ENCODE assay signal across 12 cellular contexts in genomic region chr5:96440185-96440538, GRCh38. TPM values are rescaled to one million over a fixed set of nuclear protein-coding genes. Genes with fewer than 3 reads are reported as not detected.
A peak's percentile ranks its signal among the peaks of the same experiment; 100 is the strongest.
DNase-seq lines count a peak whose midpoint lies in the region; ATAC-seq, FAIRE-seq and TF ChIP-seq lines count a peak whose summit lies in the region.
"Had no signal": no experiment of that assay in that cellular context is flagged by ENCODE, and none has a peak within 500 bp of the region (broad histone marks: within the 10 kb centered on the region; RNA-seq: fewer than 3 reads in every experiment).

No MANE protein-coding gene starts in this region.

- H3K79me2 ChIP-seq in HepG2 (ENCODE audit: insufficient read depth, low read length), result no peaks in the 10 kb centered on the region

- no TSS peak for BruUV-seq in HepG2 (replicated peaks; lab: Mats Ljungman, UMichigan)

- FAIRE-seq in HepG2 (lab: Jason Lieb, UNC), result no peak

- H4K20me1 ChIP-seq in HepG2 (ENCODE audit: insufficient read depth, low read length), result no peaks in the 10 kb centered on the region

- H3K4me2 ChIP-seq in HepG2 (ENCODE audit: low read depth, low read length), result no peak overlapping the region

- intact Hi-C loops in HepG2 (cut with micrococcal nuclease; ENCODE audit: unreplicated experiment), result no loop called here

- peak overlapping the region; percentile 73 for H3K4me3 Mint-ChIP-seq in stimulated activated memory B cell treated with anti-CD40 and anti-IgM and Interleukin-4, amounts not matched to agents 10 μg/mL and 1 μg/mL and 100 μg/mL, for 72 hours

- no peak for TF ChIP-seq EP300 in HepG2 (IDR thresholded peaks at IDR 0.05; ENCODE audit: low read depth in 2 of 2, low read length in 2 of 2)
- TF ChIP-seq EP300 in HepG2 (CRISPR knock-in tag; IDR thresholded peaks at IDR 0.05; ENCODE audit: borderline replicate concordance), result no peak

- H3K9me3 Mint-ChIP-seq in stimulated activated memory B cell treated with anti-CD40 and anti-IgM and Interleukin-4, amounts not matched to agents 10 μg/mL and 1 μg/mL and 100 μg/mL, for 72 hours, result no peaks in the 10 kb centered on the region

- no peak for TF ChIP-seq POLR2A in HepG2 (IDR thresholded peaks at IDR 0.05; ENCODE audit: insufficient read depth in 1 of 2, low read depth in 2 of 2, low read length in 2 of 2)

- no peak for DNase-seq in HepG2 (ENCODE audit: low spot score)
- DNase-seq in HEK293T (ENCODE audit: extremely low spot score), result no peak
- no peak for DNase-seq in NCI-H2227 treated with DMSO at 0.1 percent for 48 hours (lab: John Stamatoyannopoulos, UW)
- DNase-seq: activated CD8-positive, alpha-beta memory T cell treated with anti-CD3 and anti-CD28 coated beads for 24 hours; adrenal gland; gastrocnemius medialis; NCI-H1694 treated with DMSO at 0.1 percent for 48 hours; spleen had no signal

- peak overlapping the region; percentile 85 for H3K27ac Mint-ChIP-seq in stimulated activated memory B cell treated with anti-CD40 and anti-IgM and Interleukin-4, amounts not matched to agents 10 μg/mL and 1 μg/mL and 100 μg/mL, for 72 hours

- in situ Hi-C loops in HepG2 (cut with HindIII; ENCODE audit: extremely low pct_ligation_motif_present, low pct_unique_long_range_greater_than_20kb), result no loop called here

- no peaks in the 10 kb centered on the region for H3K36me3 ChIP-seq in HepG2 (replicated peaks in 1 of 2; ENCODE audit: control insufficient read depth in 1 of 2, insufficient read depth in 2 of 2, low read length in 2 of 2)
- H3K36me3 ChIP-seq: adrenal gland, gastrocnemius medialis, spleen had no signal

- peaks cover 5% of the 10 kb centered on the region for H3K27me3 Mint-ChIP-seq in stimulated activated memory B cell treated with anti-CD40 and anti-IgM and Interleukin-4, amounts not matched to agents 10 μg/mL and 1 μg/mL and 100 μg/mL, for 72 hours

- H2AFZ ChIP-seq in HepG2 (ENCODE audit: low read length), result no peak overlapping the region

- H3K4me1 Mint-ChIP-seq in stimulated activated memory B cell treated with anti-CD40 and anti-IgM and Interleukin-4, amounts not matched to agents 10 μg/mL and 1 μg/mL and 100 μg/mL, for 72 hours, result peaks cover 12% of the 10 kb centered on the region

- H3K36me3 Mint-ChIP-seq in stimulated activated memory B cell treated with anti-CD40 and anti-IgM and Interleukin-4, amounts not matched to agents 10 μg/mL and 1 μg/mL and 100 μg/mL, for 72 hours, result no peaks in the 10 kb centered on the region

- H3K27me3 ChIP-seq in HepG2 (ENCODE audit: control insufficient read depth in 1 of 2, insufficient read depth in 2 of 2, low read length in 2 of 2), result no peaks in the 10 kb centered on the region

- no peak for TF ChIP-seq RAD21 in HepG2 (CRISPR knock-in tag; IDR thresholded peaks at IDR 0.05)

- CTCF ChIA-PET in HepG2 (lab: Yijun Ruan, JAX; ENCODE audit: low intra/inter-chr PET ratio, low total read pairs) (no interaction called here), HEK293T (lab: Yijun Ruan, JAX) (interaction anchor here (1.3 kb wide), 1 partner anchor 8 kb away, joined by 7 read pairs; no protein-coding TSS in a partner anchor)

- no peak overlapping the region for H3K27ac ChIP-seq in HepG2 (ENCODE audit: extremely low read length, insufficient read depth, low read length)
- H3K27ac ChIP-seq: adrenal gland, gastrocnemius medialis had no signal

- ATAC-seq in GM19025 (IDR thresholded peaks at IDR 0.05; ENCODE audit: low read depth, unreplicated experiment), result peak; percentile 18
- peak; percentile 23 for ATAC-seq in GM21786 (IDR thresholded peaks at IDR 0.05; ENCODE audit: unreplicated experiment)
- ATAC-seq in HG03175 (IDR thresholded peaks at IDR 0.05; ENCODE audit: unreplicated experiment), result peak; percentile 31
- peak; percentile 13 for ATAC-seq in stimulated activated memory B cell treated with anti-CD40 and anti-IgM and Interleukin-4, amounts not matched to agents 10 μg/mL and 1 μg/mL and 100 μg/mL, for 72 hours
- ATAC-seq in HepG2, result no peak
- ATAC-seq: gastrocnemius medialis had no signal

- H3K4me1 ChIP-seq in HepG2 (ENCODE audit: insufficient read depth, low read length), result no peaks in the 10 kb centered on the region
- H3K4me1 ChIP-seq: adrenal gland, gastrocnemius medialis had no signal

- no peak overlapping the region for H3K9ac ChIP-seq in HepG2 (ENCODE audit: insufficient read depth, low read depth, low read length)

- no peaks in the 10 kb centered on the region for H3K9me3 ChIP-seq in HepG2 (ENCODE audit: low read length)
- H3K9me3 ChIP-seq: adrenal gland, gastrocnemius medialis, spleen had no signal

- WGBS in HepG2 (ENCODE audit: low lambda C conversion rate), result 12% methylated on average over 2 of the region's 2 CpGs

- H3K4me3 ChIP-seq in HepG2 (replicated peaks in 1 of 3; ENCODE audit: insufficient read depth in 1 of 3, low read depth in 2 of 3, low read length in 3 of 3), result no peak overlapping the region
- H3K4me3 ChIP-seq: adrenal gland, gastrocnemius medialis had no signal

- POLR2A ChIA-PET in HepG2 (lab: Yijun Ruan, JAX), result no interaction called here
- POLR2A ChIA-PET in HEK293T (lab: Yijun Ruan, JAX), result no interaction called here

- TF ChIP-seq CTCF in HepG2 (CRISPR knock-in tag; IDR thresholded peaks at IDR 0.05), result no peak

TF ChIP-seq in HepG2, 621 proteins besides CTCF, POLR2A, EP300 and RAD21 (continues in another document):
- TF ChIP-seq SMC3 (IDR thresholded peaks at IDR 0.05; ENCODE audit: low read length) (no peak), NR2F6 (IDR thresholded peaks at IDR 0.05) (no peak), NR2F6 (CRISPR knock-in tag; IDR thresholded peaks at IDR 0.05) (no peak), ZNF274 (CRISPR knock-in tag; IDR thresholded peaks at IDR 0.05) (no peak), SIN3A (IDR thresholded peaks at IDR 0.05; ENCODE audit: borderline replicate concordance, low read depth, low read length) (no peak), ZNF883 (CRISPR knock-in tag; IDR thresholded peaks at IDR 0.05; ENCODE audit: not compliant biosample characterization) (no peak), MAFG (CRISPR knock-in tag; IDR thresholded peaks at IDR 0.05) (no peak), IRF9 (CRISPR knock-in tag; IDR thresholded peaks at IDR 0.05; ENCODE audit: borderline replicate concordance) (no peak), STAG1 (CRISPR knock-in tag; IDR thresholded peaks at IDR 0.05) (no peak), SMYD3 (CRISPR knock-in tag; IDR thresholded peaks at IDR 0.05) (no peak)

TF ChIP-seq in HEK293T, 16 proteins besides CTCF, POLR2A, EP300 and RAD21:
- TF ChIP-seq SP1 (IDR thresholded peaks at IDR 0.05) (no peak), SUZ12 (IDR thresholded peaks at IDR 0.05) (no peak), HDGF (IDR thresholded peaks at IDR 0.05; ENCODE audit: borderline replicate concordance) (no peak), FOXK2 (IDR thresholded peaks at IDR 0.05) (no peak), FOXM1 (IDR thresholded peaks at IDR 0.05; ENCODE audit: borderline replicate concordance) (no peak)

RNA-seq across cellular contexts. Expression of gene PCSK1, which starts 7.1 kb away (rescaled TPM):
- not detected in 2 replicates for total RNA-seq in HepG2 (2016; rRNA removed; fragmentation: Illumina TruSeq; extraction: Trizol)
- total RNA-seq in HepG2 (2016; cell fraction: cytosol; rRNA removed; fragmentation: Illumina TruSeq; extraction: Trizol; ENCODE audit: low read depth), result not detected in 2 replicates
- total RNA-seq in HepG2 (2016; cell fraction: insoluble cytoplasmic fraction; rRNA removed; fragmentation: Illumina TruSeq; extraction: Trizol), result not detected in 2 replicates
- total RNA-seq in HepG2 (2016; cell fraction: membrane; rRNA removed; fragmentation: Illumina TruSeq; extraction: Trizol), result not detected in 2 replicates
- not detected in 2 replicates for total RNA-seq in HepG2 (2016; cell fraction: nucleus; rRNA removed; fragmentation: Illumina TruSeq; extraction: Trizol)
- polyA plus RNA-seq in HepG2 (2011; rRNA removed), result not detected in 2 replicates
- polyA plus RNA-seq in HepG2 (2011; cell fraction: cytosol; rRNA removed), result not detected in 2 replicates
- polyA plus RNA-seq in HepG2 (2011; cell fraction: nucleus; rRNA removed), result not detected in 2 replicates
- polyA plus RNA-seq in HepG2 (2012), result 0.03 and 0.07 TPM in 2 replicates
- polyA plus RNA-seq in HepG2 (2016; cell fraction: cytosol; fragmentation: Illumina TruSeq; extraction: Trizol; ENCODE audit: low read depth), result not detected in 2 replicates
- polyA plus RNA-seq in HepG2 (2016; cell fraction: insoluble cytoplasmic fraction; fragmentation: Illumina TruSeq; extraction: Trizol; ENCODE audit: low read depth), result not detected in 2 replicates
- not detected in 2 replicates for polyA plus RNA-seq in HepG2 (2016; cell fraction: membrane; fragmentation: Illumina TruSeq; extraction: Trizol; ENCODE audit: low read depth)
- not detected in 2 replicates for polyA plus RNA-seq in HepG2 (2016; cell fraction: nucleus; fragmentation: Illumina TruSeq; extraction: Trizol; ENCODE audit: insufficient read depth, low read depth)
- 2.2 TPM in 1 of 2 replicates, not detected in the other for polyA minus RNA-seq in HepG2 (2011; rRNA and poly(A)+ RNA removed; ENCODE audit: low replicate concordance)
- polyA minus RNA-seq in HepG2 (2011; cell fraction: cytosol; rRNA and poly(A)+ RNA removed), result not detected in 2 replicates
- polyA minus RNA-seq in HepG2 (2011; cell fraction: nucleus; rRNA and poly(A)+ RNA removed), result not detected in 2 replicates
